8 cellular contexts compared by ENCODE assay signal in genomic region chr19:10419646-10420443, GRCh38. TPM values are rescaled to one million over a fixed set of nuclear protein-coding genes. Genes with fewer than 3 reads are reported as not detected.
A peak's percentile ranks its signal among the peaks of the same experiment; 100 is the strongest.
DNase-seq lines count a peak whose midpoint lies in the region; ATAC-seq and TF ChIP-seq lines count a peak whose summit lies in the region.

No MANE protein-coding gene starts in this region.

- intact Hi-C loops in colonic mucosa (cut with DNase I) = no loop called here

- TF ChIP-seq CTCF in KMS-11 (conservative IDR thresholded peaks at IDR 0.05; ENCODE audit: low read depth, low read length) (no peak), colonic mucosa (IDR thresholded peaks at IDR 0.05) (no peak), neural crest cell (conservative IDR thresholded peaks at IDR 0.05) (no peak)

- POLR2A ChIA-PET in T-cell (lab: Charles Lee) = interaction anchor here in 1 of 2 donors (0.7 kb wide), 1 partner anchor 12 kb away, joined by 6 read pairs; no protein-coding TSS in a partner anchor

- CTCF ChIA-PET in T-cell (lab: Charles Lee) = interaction anchor here in 1 of 2 donors (1.1 kb wide), 1 partner anchor 11 kb away, joined by 3 read pairs; no protein-coding TSS in a partner anchor

- H3K9me3 ChIP-seq in colonic mucosa = no peaks in the 10 kb centered on the region

- peaks cover 45 to 56% of the 10 kb centered on the region in 2 donors for H3K27me3 Mint-ChIP-seq in T-cell
- H3K27me3 Mint-ChIP-seq in neural crest cell (ENCODE audit: low read depth) = peaks cover 94% of the 10 kb centered on the region

- ATAC-seq in T-cell (replicated peaks in 1 of 4) (peak; percentile 14 to 22 (median 18)), HG03439 (IDR thresholded peaks at IDR 0.05; ENCODE audit: unreplicated experiment) (no peak)

- H3K27ac Mint-ChIP-seq in T-cell = peak overlapping the region; percentile 40 to 51
- H3K27ac Mint-ChIP-seq in neural crest cell (ENCODE audit: unreplicated experiment) = no peak overlapping the region

- H3K9me3 Mint-ChIP-seq in T-cell (no peaks in the 10 kb centered on the region), neural crest cell (no peaks in the 10 kb centered on the region)

- H3K36me3 ChIP-seq in KMS-11 (ENCODE audit: insufficient read depth) = no peaks in the 10 kb centered on the region
- H3K36me3 ChIP-seq in colonic mucosa = no peaks in the 10 kb centered on the region

- peak; percentile 65 for DNase-seq in EL
- DNase-seq in T-cell = peak in 16 of 34 experiments; percentile 26 to 64 (median 42)
- DNase-seq in colonic mucosa = no peak
- no peak for DNase-seq in neural crest cell (ENCODE audit: low read depth, low spot score)
- no peak for DNase-seq in midbrain (lab: John Stamatoyannopoulos, UW)
- DNase-seq in NCI-H2107 (lab: John Stamatoyannopoulos, UW) = no peak

- H3K36me3 Mint-ChIP-seq in T-cell = no peaks in the 10 kb centered on the region
- H3K36me3 Mint-ChIP-seq in neural crest cell (ENCODE audit: low read depth) = peaks cover 3% of the 10 kb centered on the region

- H3K9ac ChIP-seq in KMS-11 (peak overlapping the region; percentile 96), colonic mucosa (ENCODE audit: low read depth in 2 of 2, low read length in 2 of 2) (peak overlapping the region in 1 of 2 donors; percentile 41)

- H3K27ac ChIP-seq in KMS-11 (peak overlapping the region; percentile 93), colonic mucosa (no peak overlapping the region)

- H3K4me3 Mint-ChIP-seq in T-cell = peak overlapping the region; percentile 60 to 72 (median 67)
- peak overlapping the region; percentile 87 for H3K4me3 Mint-ChIP-seq in neural crest cell

- H3K27me3 ChIP-seq in KMS-11 (ENCODE audit: insufficient read depth, low read depth) = no peaks in the 10 kb centered on the region; the same call in 1 of the 2 replicates
- H3K27me3 ChIP-seq in colonic mucosa = peaks cover 58% of the 10 kb centered on the region

- peak overlapping the region; percentile 59 for H3K4me3 ChIP-seq in KMS-11 (IDR thresholded peaks at IDR 0.05; ENCODE audit: insufficient read depth, low read depth, low read length)
- H3K4me3 ChIP-seq in colonic mucosa = peak overlapping the region; percentile 15

- peak overlapping the region; percentile 93 for H3K4me2 ChIP-seq in KMS-11

- H3K4me1 Mint-ChIP-seq in T-cell = peaks cover 42 to 70% (median 62%) of the 10 kb centered on the region in 3 donors
- H3K4me1 Mint-ChIP-seq in neural crest cell = peaks cover 20% of the 10 kb centered on the region

- H3K79me2 ChIP-seq in KMS-11 (ENCODE audit: insufficient read depth, low read depth) = peaks cover 16% of the 10 kb centered on the region; the same call in 1 of the 2 replicates

- peaks cover 59% of the 10 kb centered on the region for H3K4me1 ChIP-seq in KMS-11 (ENCODE audit: low read depth, poor library complexity, severe bottlenecking)
- peaks cover 18% of the 10 kb centered on the region for H3K4me1 ChIP-seq in colonic mucosa

- no peaks in the 10 kb centered on the region for H4K20me1 ChIP-seq in KMS-11 (ENCODE audit: insufficient read depth)

- peak overlapping the region; percentile 16 for H2AFZ ChIP-seq in KMS-11 (ENCODE audit: low read depth)

RNA-seq across cellular contexts. Expression of gene PDE4A, which starts 0.5 kb away (rescaled TPM):
- total RNA-seq in T-cell (10 to 100 TPM in 1 of 5 donors, 1 to 10 TPM in 4; 2.2 to 13.3 (median 6.2) TPM), colonic mucosa (10 to 100 TPM in 1 of 2 donors, 1 to 10 TPM in 1; 8.6 to 13.8 TPM), neural crest cell (1.5 and 2.1 TPM in 2 replicates)

RNA-seq across cellular contexts. Expression of gene CDC37, which starts 16.5 kb away (rescaled TPM):
- 100 to 1,000 TPM; 163 to 205 (median 190) TPM for total RNA-seq in T-cell
- 100 to 1,000 TPM; 128 to 286 TPM for total RNA-seq in colonic mucosa
- 164 TPM in 2 replicates for total RNA-seq in neural crest cell

RNA-seq across cellular contexts. Expression of gene TYK2, which starts 39.5 kb away (rescaled TPM):
- 100 to 1,000 TPM; 277 to 346 (median 323) TPM for total RNA-seq in T-cell
- 100 to 1,000 TPM in 1 of 2 donors, 10 to 100 TPM in 1; 76.3 to 148 TPM for total RNA-seq in colonic mucosa
- total RNA-seq in neural crest cell = 100 and 103 TPM in 2 replicates
